In genomic region chr3:52197842-52198625, GRCh38 we compare ENCODE assay signal across 1 cellular context.
TF ChIP-seq lines count a peak whose summit lies in the region.

TSS of gene ALAS1 (plus strand) at chr3:52198160. CDS start at chr3:52199242, 1,082 bp downstream.

TF ChIP-seq in HepG2, 621 proteins besides CTCF, POLR2A, EP300 and RAD21 (continued from another document and continues in another):
- TF ChIP-seq, protein P1, sequence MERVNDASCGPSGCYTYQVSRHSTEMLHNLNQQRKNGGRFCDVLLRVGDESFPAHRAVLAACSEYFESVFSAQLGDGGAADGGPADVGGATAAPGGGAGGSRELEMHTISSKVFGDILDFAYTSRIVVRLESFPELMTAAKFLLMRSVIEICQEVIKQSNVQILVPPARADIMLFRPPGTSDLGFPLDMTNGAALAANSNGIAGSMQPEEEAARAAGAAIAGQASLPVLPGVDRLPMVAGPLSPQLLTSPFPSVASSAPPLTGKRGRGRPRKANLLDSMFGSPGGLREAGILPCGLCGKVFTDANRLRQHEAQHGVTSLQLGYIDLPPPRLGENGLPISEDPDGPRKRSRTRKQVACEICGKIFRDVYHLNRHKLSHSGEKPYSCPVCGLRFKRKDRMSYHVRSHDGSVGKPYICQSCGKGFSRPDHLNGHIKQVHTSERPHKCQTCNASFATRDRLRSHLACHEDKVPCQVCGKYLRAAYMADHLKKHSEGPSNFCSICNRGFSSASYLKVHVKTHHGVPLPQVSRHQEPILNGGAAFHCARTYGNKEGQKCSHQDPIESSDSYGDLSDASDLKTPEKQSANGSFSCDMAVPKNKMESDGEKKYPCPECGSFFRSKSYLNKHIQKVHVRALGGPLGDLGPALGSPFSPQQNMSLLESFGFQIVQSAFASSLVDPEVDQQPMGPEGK (CRISPR knock-in tag; IDR thresholded peaks at IDR 0.05), result peak; percentile 83
- TF ChIP-seq ZNF619 (CRISPR knock-in tag; IDR thresholded peaks at IDR 0.05), result 0 out of 2 replicates have a peak, but pooled peaks have one; percentile 18
- peak; percentile 95 for TF ChIP-seq HIVEP1 (CRISPR knock-in tag; IDR thresholded peaks at IDR 0.05)
- TF ChIP-seq, protein P2, sequence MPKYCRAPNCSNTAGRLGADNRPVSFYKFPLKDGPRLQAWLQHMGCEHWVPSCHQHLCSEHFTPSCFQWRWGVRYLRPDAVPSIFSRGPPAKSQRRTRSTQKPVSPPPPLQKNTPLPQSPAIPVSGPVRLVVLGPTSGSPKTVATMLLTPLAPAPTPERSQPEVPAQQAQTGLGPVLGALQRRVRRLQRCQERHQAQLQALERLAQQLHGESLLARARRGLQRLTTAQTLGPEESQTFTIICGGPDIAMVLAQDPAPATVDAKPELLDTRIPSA (CRISPR knock-in tag; IDR thresholded peaks at IDR 0.05; ENCODE audit: borderline replicate concordance), result peak; percentile 65; the same call in 1 of the 2 replicates
- 0 out of 2 replicates have a peak, but pooled peaks have one; percentile 78 for TF ChIP-seq GTF3A (CRISPR knock-in tag; conservative IDR thresholded peaks at IDR 0.05)
- TF ChIP-seq HNF4A (CRISPR knock-in tag; IDR thresholded peaks at IDR 0.05), result 0 out of 2 replicates have a peak, but pooled peaks have one; percentile 5
- TF ChIP-seq ZNF263 (CRISPR knock-in tag; IDR thresholded peaks at IDR 0.05), result peak; percentile 73
- TF ChIP-seq EHMT2 (IDR thresholded peaks at IDR 0.05; ENCODE audit: borderline replicate concordance, low read depth, low read length), result no peak
- peak; percentile 82; the same call in 1 of the 2 replicates for TF ChIP-seq TOPORS (CRISPR knock-in tag; IDR thresholded peaks at IDR 0.05)
- TF ChIP-seq ETV6 (CRISPR knock-in tag; conservative IDR thresholded peaks at IDR 0.05), result peak; percentile 33; the same call in 1 of the 2 replicates
- peak; percentile 88; the same call in 1 of the 2 replicates for TF ChIP-seq RELA (CRISPR knock-in tag; IDR thresholded peaks at IDR 0.05)
- TF ChIP-seq NFKB2 (CRISPR knock-in tag; IDR thresholded peaks at IDR 0.05; ENCODE audit: borderline replicate concordance), result peak; percentile 26; the same call in 1 of the 2 replicates
- TF ChIP-seq ZNF143 (CRISPR knock-in tag; IDR thresholded peaks at IDR 0.05), result peak; percentile 44; the same call in 1 of the 2 replicates
- no peak for TF ChIP-seq ZBTB39 (CRISPR knock-in tag; IDR thresholded peaks at IDR 0.05)
- TF ChIP-seq GPN1 (CRISPR knock-in tag; IDR thresholded peaks at IDR 0.05; ENCODE audit: borderline replicate concordance), result no peak
- TF ChIP-seq MEIS1 (CRISPR knock-in tag; IDR thresholded peaks at IDR 0.05; ENCODE audit: borderline replicate concordance), result peak; percentile 74; the same call in 1 of the 2 replicates
- peak; percentile 18; the same call in 1 of the 2 replicates for TF ChIP-seq RXRB (CRISPR knock-in tag; IDR thresholded peaks at IDR 0.05; ENCODE audit: borderline replicate concordance)
- no peak for TF ChIP-seq ZNF557 (CRISPR knock-in tag; IDR thresholded peaks at IDR 0.05)
- no peak for TF ChIP-seq RNF219 (CRISPR knock-in tag; IDR thresholded peaks at IDR 0.05)
- TF ChIP-seq DNMT1 (CRISPR knock-in tag; IDR thresholded peaks at IDR 0.05), result 0 out of 2 replicates have a peak, but pooled peaks have one; percentile 85
- no peak for TF ChIP-seq TOE1 (CRISPR knock-in tag; IDR thresholded peaks at IDR 0.05)
- no peak for TF ChIP-seq SOX6 (IDR thresholded peaks at IDR 0.05)
- TF ChIP-seq SOX6 (CRISPR knock-in tag; IDR thresholded peaks at IDR 0.05), result no peak; the same call in 1 of the 2 replicates
- TF ChIP-seq FLYWCH1 (CRISPR knock-in tag; IDR thresholded peaks at IDR 0.05), result peak; percentile 89; the same call in 1 of the 2 replicates
- TF ChIP-seq ZZZ3 (CRISPR knock-in tag; IDR thresholded peaks at IDR 0.05; ENCODE audit: borderline replicate concordance), result peak; percentile 79; the same call in 1 of the 2 replicates
- TF ChIP-seq HNRNPLL (IDR thresholded peaks at IDR 0.05; ENCODE audit: low read depth, low read length, poor library complexity, severe bottlenecking), result peak; percentile 49
- no peak for TF ChIP-seq EZH2 (conservative IDR thresholded peaks at IDR 0.05; ENCODE audit: low read depth, low read length)
- no peak for TF ChIP-seq ZFP36L1 (CRISPR knock-in tag; IDR thresholded peaks at IDR 0.05)
- peak; percentile 77 for TF ChIP-seq TAF15 (IDR thresholded peaks at IDR 0.05; ENCODE audit: low read depth, low read length, poor library complexity, severe bottlenecking)
- no peak for TF ChIP-seq ZNF577 (CRISPR knock-in tag; IDR thresholded peaks at IDR 0.05; ENCODE audit: borderline replicate concordance, low read depth)
- peak; percentile 73 for TF ChIP-seq THAP11 (CRISPR knock-in tag; IDR thresholded peaks at IDR 0.05)
- TF ChIP-seq ZNF124 (CRISPR knock-in tag; IDR thresholded peaks at IDR 0.05), result no peak; the same call in 1 of the 2 replicates
- peak; percentile 60; the same call in 1 of the 2 replicates for TF ChIP-seq IRF9 (CRISPR knock-in tag; IDR thresholded peaks at IDR 0.05; ENCODE audit: borderline replicate concordance)
- TF ChIP-seq ZNF230 (CRISPR knock-in tag; IDR thresholded peaks at IDR 0.05), result peak; percentile 93
- no peak for TF ChIP-seq ZHX2 (IDR thresholded peaks at IDR 0.05; ENCODE audit: low read depth)
- no peak for TF ChIP-seq ZHX2 (CRISPR knock-in tag; IDR thresholded peaks at IDR 0.05; ENCODE audit: borderline replicate concordance)
- 0 out of 2 replicates have a peak, but pooled peaks have one; percentile 16 for TF ChIP-seq KLF12 (CRISPR knock-in tag; IDR thresholded peaks at IDR 0.05; ENCODE audit: borderline replicate concordance)
- TF ChIP-seq ZNF558 (CRISPR knock-in tag; IDR thresholded peaks at IDR 0.05; ENCODE audit: borderline replicate concordance), result no peak
- no peak for TF ChIP-seq NFATC3 (CRISPR knock-in tag; IDR thresholded peaks at IDR 0.05)
- peak; percentile 61 for TF ChIP-seq KMT2A (CRISPR knock-in tag; IDR thresholded peaks at IDR 0.05)
- TF ChIP-seq ZNF160 (CRISPR knock-in tag; IDR thresholded peaks at IDR 0.05), result peak; percentile 75; the same call in 1 of the 2 replicates
- TF ChIP-seq, protein P3, sequence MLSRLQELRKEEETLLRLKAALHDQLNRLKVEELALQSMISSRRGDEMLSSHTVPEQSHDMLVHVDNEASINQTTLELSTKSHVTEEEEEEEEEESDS (CRISPR knock-in tag; IDR thresholded peaks at IDR 0.05; ENCODE audit: borderline replicate concordance), result 0 out of 2 replicates have a peak, but pooled peaks have one; percentile 80
- no peak for TF ChIP-seq RFXANK (CRISPR knock-in tag; IDR thresholded peaks at IDR 0.05)
- no peak for TF ChIP-seq HMGA1 (CRISPR knock-in tag; conservative IDR thresholded peaks at IDR 0.05)
- TF ChIP-seq, protein P4, sequence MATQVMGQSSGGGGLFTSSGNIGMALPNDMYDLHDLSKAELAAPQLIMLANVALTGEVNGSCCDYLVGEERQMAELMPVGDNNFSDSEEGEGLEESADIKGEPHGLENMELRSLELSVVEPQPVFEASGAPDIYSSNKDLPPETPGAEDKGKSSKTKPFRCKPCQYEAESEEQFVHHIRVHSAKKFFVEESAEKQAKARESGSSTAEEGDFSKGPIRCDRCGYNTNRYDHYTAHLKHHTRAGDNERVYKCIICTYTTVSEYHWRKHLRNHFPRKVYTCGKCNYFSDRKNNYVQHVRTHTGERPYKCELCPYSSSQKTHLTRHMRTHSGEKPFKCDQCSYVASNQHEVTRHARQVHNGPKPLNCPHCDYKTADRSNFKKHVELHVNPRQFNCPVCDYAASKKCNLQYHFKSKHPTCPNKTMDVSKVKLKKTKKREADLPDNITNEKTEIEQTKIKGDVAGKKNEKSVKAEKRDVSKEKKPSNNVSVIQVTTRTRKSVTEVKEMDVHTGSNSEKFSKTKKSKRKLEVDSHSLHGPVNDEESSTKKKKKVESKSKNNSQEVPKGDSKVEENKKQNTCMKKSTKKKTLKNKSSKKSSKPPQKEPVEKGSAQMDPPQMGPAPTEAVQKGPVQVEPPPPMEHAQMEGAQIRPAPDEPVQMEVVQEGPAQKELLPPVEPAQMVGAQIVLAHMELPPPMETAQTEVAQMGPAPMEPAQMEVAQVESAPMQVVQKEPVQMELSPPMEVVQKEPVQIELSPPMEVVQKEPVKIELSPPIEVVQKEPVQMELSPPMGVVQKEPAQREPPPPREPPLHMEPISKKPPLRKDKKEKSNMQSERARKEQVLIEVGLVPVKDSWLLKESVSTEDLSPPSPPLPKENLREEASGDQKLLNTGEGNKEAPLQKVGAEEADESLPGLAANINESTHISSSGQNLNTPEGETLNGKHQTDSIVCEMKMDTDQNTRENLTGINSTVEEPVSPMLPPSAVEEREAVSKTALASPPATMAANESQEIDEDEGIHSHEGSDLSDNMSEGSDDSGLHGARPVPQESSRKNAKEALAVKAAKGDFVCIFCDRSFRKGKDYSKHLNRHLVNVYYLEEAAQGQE (IDR thresholded peaks at IDR 0.05; ENCODE audit: borderline replicate concordance in 1 of 2, low read depth in 1 of 2, low read length in 2 of 2), result peak in 1 of 2 experiments; percentile 44; a peak in 1 of 4 replicates
- peak; percentile 82 for TF ChIP-seq HDAC1 (CRISPR knock-in tag; IDR thresholded peaks at IDR 0.05)
